ENCODE assay signal across 23 cellular contexts in the genomic region with DNA sequence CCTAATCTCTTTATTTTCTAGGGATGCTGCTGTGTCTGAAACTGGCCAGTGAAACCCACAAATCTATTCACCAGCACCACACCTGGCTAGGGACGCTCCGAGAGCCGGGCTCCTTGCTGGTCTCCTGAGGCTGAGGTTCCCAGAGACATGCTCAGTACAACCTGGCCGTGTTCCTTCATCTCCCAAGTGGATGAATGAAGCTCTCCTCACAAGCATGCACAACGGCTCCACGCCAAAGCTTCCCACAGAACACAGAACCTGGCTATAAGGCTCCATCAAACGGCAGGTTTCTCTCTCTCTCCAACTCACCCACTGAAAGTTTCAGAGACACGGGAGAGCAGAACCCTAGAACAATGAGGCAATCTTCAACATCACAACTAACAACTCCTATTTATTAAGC.
"Had no signal": no experiment of that assay in that cellular context is flagged by ENCODE, and none has a peak within 500 bp of the region (broad histone marks: within the 10 kb centered on the region; RNA-seq: fewer than 3 reads in every experiment).

No MANE protein-coding gene starts in this region.

- ATAC-seq: HepG2, Panc1, PC-3, Right ventricle myocardium inferior had no signal

- H3K27ac ChIP-seq: SJCRH30 had no signal

- H3K4me1 ChIP-seq: SJCRH30 had no signal

- H3K36me3 ChIP-seq: MG63, SJCRH30 had no signal

- H3K27me3 ChIP-seq: MG63, SJCRH30 had no signal

- H3K9me3 ChIP-seq: MG63, SJCRH30 had no signal

- H3K4me3 ChIP-seq: MG63, SJCRH30 had no signal

- DNase-seq: IMR-90, Karpas-422, KG1, MG63, NCI-H1092, NCI-H1105 treated with DMSO at 0.1 percent for 48 hours, NCI-H1417 treated with DMSO at 0.1 percent for 48 hours, NCI-H187, NCI-H2029, NCI-H2081 treated with DMSO at 0.1 percent for 48 hours, NCI-H2171, NCI-H226, NCI-H446, NCI-H510A, NCI-H524 treated with DMSO at 0.1 percent for 48 hours, NCI-H69, NCI-H774, PC-3, SHP77 treated with DMSO at 0.1 percent for 48 hours, SJCRH30 had no signal
